In genomic region chr21:37071561-37072238, GRCh38 we compare ENCODE assay signal across 7 cellular contexts. TPM values are rescaled to one million over a fixed set of nuclear protein-coding genes. Genes with fewer than 3 reads are reported as not detected.
DNase-seq lines count a peak whose midpoint lies in the region; ATAC-seq, FAIRE-seq and TF ChIP-seq lines count a peak whose summit lies in the region.

No MANE protein-coding gene starts in this region.

- peaks cover 11% of the 10 kb centered on the region for H3K36me3 Mint-ChIP-seq in activated naive CD4-positive, alpha-beta T cell treated with anti-CD3 and anti-CD28 coated beads, Interleukin-2, amount 50 U/mL, for 24 hours
- H3K36me3 Mint-ChIP-seq in glutamatergic neuron (ENCODE audit: unreplicated experiment), result peaks cover 8% of the 10 kb centered on the region

- no peaks in the 10 kb centered on the region for H3K36me3 ChIP-seq in pancreas

- FAIRE-seq in pancreas (lab: Jason Lieb, UNC), result no peak

- peak; percentile 44 for DNase-seq in NB4 (ENCODE audit: low read depth)
- no peak for DNase-seq in glutamatergic neuron
- peak in 4 of 6 donors; percentile 51 to 58 (median 54) for DNase-seq in pancreas
- no peak for DNase-seq in inferior parietal cortex (ENCODE audit: extremely low spot score)

- H3K9me3 ChIP-seq in pancreas, result no peaks in the 10 kb centered on the region

- peak overlapping the region; percentile 86 for H3K4me3 Mint-ChIP-seq in activated naive CD4-positive, alpha-beta T cell treated with anti-CD3 and anti-CD28 coated beads, Interleukin-2, amount 50 U/mL, for 24 hours
- peak overlapping the region; percentile 90 for H3K4me3 Mint-ChIP-seq in glutamatergic neuron (ENCODE audit: unreplicated experiment)

- peak overlapping the region; percentile 78 for H3K27ac Mint-ChIP-seq in activated naive CD4-positive, alpha-beta T cell treated with anti-CD3 and anti-CD28 coated beads, Interleukin-2, amount 50 U/mL, for 24 hours
- peak overlapping the region; percentile 98 for H3K27ac Mint-ChIP-seq in glutamatergic neuron (ENCODE audit: unreplicated experiment)

- peak; percentile 5 to 16 (median 14) for ATAC-seq in pancreas
- no peak for ATAC-seq in HG03460 (IDR thresholded peaks at IDR 0.05; ENCODE audit: unreplicated experiment)

- H3K9me3 Mint-ChIP-seq in activated naive CD4-positive, alpha-beta T cell treated with anti-CD3 and anti-CD28 coated beads, Interleukin-2, amount 50 U/mL, for 24 hours, result no peaks in the 10 kb centered on the region
- H3K9me3 Mint-ChIP-seq in glutamatergic neuron (ENCODE audit: unreplicated experiment), result peaks cover 10% of the 10 kb centered on the region

- peak overlapping the region; percentile 97 to 99 (median 98) for H3K27ac ChIP-seq in pancreas

- TF ChIP-seq POLR2A in NB4 (IDR thresholded peaks at IDR 0.05; ENCODE audit: extremely low read depth, insufficient read length), result no peak

- no peak for TF ChIP-seq CTCF in NB4 (IDR thresholded peaks at IDR 0.05; ENCODE audit: low read depth, low read length)
- TF ChIP-seq CTCF in glutamatergic neuron (IDR thresholded peaks at IDR 0.05; ENCODE audit: partially characterized antibody, unreplicated experiment), result no peak
- no peak for TF ChIP-seq CTCF in pancreas (IDR thresholded peaks at IDR 0.05)

- intact Hi-C loops in pancreas (cut with DNase I), result no loop called here

- H3K4me3 ChIP-seq in GM08714 (ENCODE audit: low read length) (peak overlapping the region; percentile 82), NB4 (ENCODE audit: low read depth, low read length) (peak overlapping the region; percentile 92), pancreas (peak overlapping the region; percentile 51 to 90 (median 85))

- H3K27me3 Mint-ChIP-seq in activated naive CD4-positive, alpha-beta T cell treated with anti-CD3 and anti-CD28 coated beads, Interleukin-2, amount 50 U/mL, for 24 hours, result no peaks in the 10 kb centered on the region
- peaks cover 7% of the 10 kb centered on the region for H3K27me3 Mint-ChIP-seq in glutamatergic neuron (ENCODE audit: unreplicated experiment)

- H3K27me3 ChIP-seq in pancreas, result no peaks in the 10 kb centered on the region

- WGBS in pancreas, 2 donors, result 10 to 13% methylated on average over 12 of the region's 12 CpGs

- peaks cover 0 to 8% (median 5%) of the 10 kb centered on the region in 3 donors for H3K4me1 ChIP-seq in pancreas

- peaks cover 47% of the 10 kb centered on the region for H3K4me1 Mint-ChIP-seq in activated naive CD4-positive, alpha-beta T cell treated with anti-CD3 and anti-CD28 coated beads, Interleukin-2, amount 50 U/mL, for 24 hours
- H3K4me1 Mint-ChIP-seq in glutamatergic neuron (ENCODE audit: low read depth, unreplicated experiment), result peaks cover 14% of the 10 kb centered on the region

RNA-seq across cellular contexts. Expression of gene PIGP, which starts 1.2 kb away (rescaled TPM):
- total RNA-seq in glutamatergic neuron (ENCODE audit: unreplicated experiment), result 17.6 TPM
- 10 to 100 TPM; 14.8 to 21.2 (median 17.2) TPM for total RNA-seq in pancreas
- polyA plus RNA-seq in pancreas, result 10 to 100 TPM; 15.5 to 29.3 TPM

RNA-seq across cellular contexts. Expression of gene TTC3, which starts 1.4 kb away (rescaled TPM):
- total RNA-seq in glutamatergic neuron (ENCODE audit: unreplicated experiment) (235 TPM), pancreas (100 to 1,000 TPM in 1 of 6 donors, 10 to 100 TPM in 5; 54.5 to 103 (median 70.6) TPM)
- 10 to 100 TPM; 24.6 to 45.3 TPM for polyA plus RNA-seq in pancreas

Comparison
In these comparisons a context has a peak if more than half of its experiments do, and no peak if none do; other contexts are left out.
1. DNase-seq: peak in NB4 (single experiment) and pancreas (4 of 6); none in glutamatergic neuron (single experiment) and inferior parietal cortex (single experiment).
2. Peak in every context shown above with its lines, with median percentiles within 50 percentile points of each other: H3K4me3 ChIP-seq.